ENCODE assay signal across 17 cellular contexts in genomic region chr1:57483954-57484353, GRCh38.
DNase-seq lines count a peak whose midpoint lies in the region; ATAC-seq and TF ChIP-seq lines count a peak whose summit lies in the region.
"Had no signal": no experiment of that assay in that cellular context is flagged by ENCODE, and none has a peak within 500 bp of the region (broad histone marks: within the 10 kb centered on the region; RNA-seq: fewer than 3 reads in every experiment).

No MANE protein-coding gene starts in this region.

- H3K27me3 Mint-ChIP-seq in GM23338 (ENCODE audit: insufficient read depth, low read depth, poor library complexity), result peaks cover 4% of the 10 kb centered on the region
- H3K27me3 Mint-ChIP-seq in effector memory CD8-positive, alpha-beta T cell, result no peaks in the 10 kb centered on the region
- H3K27me3 Mint-ChIP-seq: CD4-positive, CD25-positive, alpha-beta regulatory T cell had no signal

- 0 out of 2 replicates have a peak, but pooled peaks cover 3% of the 10 kb centered on the region for H3K9me2 ChIP-seq in GM23338 (ENCODE audit: insufficient read depth)
- no peaks in the 10 kb centered on the region for H3K9me2 ChIP-seq in Karpas-422 (replicated peaks; ENCODE audit: insufficient read depth, low read length)

- H3K27ac ChIP-seq in GM23338 (ENCODE audit: low read depth) (no peak overlapping the region), Karpas-422 (ENCODE audit: low read length) (no peak overlapping the region), foreskin keratinocyte (no peak overlapping the region)

- no peaks in the 10 kb centered on the region for H3F3A ChIP-seq in GM23338 (replicated peaks; ENCODE audit: low read depth)

- H3K36me3 ChIP-seq in GM23338 (ENCODE audit: insufficient read depth) (no peaks in the 10 kb centered on the region; the same call in 1 of the 2 replicates), Karpas-422 (ENCODE audit: insufficient read depth, low read length) (no peaks in the 10 kb centered on the region)

- H3K79me2 ChIP-seq in GM23338 (replicated peaks; ENCODE audit: insufficient read depth), result no peaks in the 10 kb centered on the region
- no peaks in the 10 kb centered on the region for H3K79me2 ChIP-seq in Karpas-422 (ENCODE audit: low read length)

- TF ChIP-seq CTCF in GM23338 (conservative IDR thresholded peaks at IDR 0.05; ENCODE audit: low read depth in 2 of 2) (no peak), foreskin keratinocyte (conservative IDR thresholded peaks at IDR 0.05) (no peak)

- 0 out of 2 replicates have a peak, but pooled peaks cover 3% of the 10 kb centered on the region for H3K4me1 ChIP-seq in GM23338 (ENCODE audit: insufficient read depth)
- no peaks in the 10 kb centered on the region for H3K4me1 ChIP-seq in Karpas-422 (ENCODE audit: low read length)
- no peaks in the 10 kb centered on the region for H3K4me1 ChIP-seq in foreskin keratinocyte

- no peak overlapping the region for H3K4me2 ChIP-seq in GM23338
- no peak overlapping the region for H3K4me2 ChIP-seq in Karpas-422 (ENCODE audit: low read depth, low read length, poor library complexity, severe bottlenecking)

- H3K9me3 Mint-ChIP-seq in GM23338, result no peaks in the 10 kb centered on the region
- H3K9me3 Mint-ChIP-seq in effector memory CD8-positive, alpha-beta T cell, result peaks cover 2 to 5% of the 10 kb centered on the region in 2 donors

- peaks cover 14% of the 10 kb centered on the region for H3K4me1 Mint-ChIP-seq in GM23338
- H3K4me1 Mint-ChIP-seq in effector memory CD8-positive, alpha-beta T cell (ENCODE audit: low read depth in 2 of 2), result no peaks in the 10 kb centered on the region
- H3K4me1 Mint-ChIP-seq: CD4-positive, CD25-positive, alpha-beta regulatory T cell had no signal

- H3K9ac ChIP-seq in Karpas-422 (ENCODE audit: low read length), result no peak overlapping the region

- no peaks in the 10 kb centered on the region for H3K36me3 Mint-ChIP-seq in GM23338 (ENCODE audit: low read depth)
- H3K36me3 Mint-ChIP-seq in effector memory CD8-positive, alpha-beta T cell (ENCODE audit: insufficient read depth), result no peaks in the 10 kb centered on the region
- H3K36me3 Mint-ChIP-seq: CD4-positive, CD25-positive, alpha-beta regulatory T cell had no signal

- ATAC-seq in GM23338 (no peak), foreskin keratinocyte (peak; percentile 36), GM19467 (IDR thresholded peaks at IDR 0.05; ENCODE audit: unreplicated experiment) (no peak), HG03039 (IDR thresholded peaks at IDR 0.05; ENCODE audit: unreplicated experiment) (no peak)
- ATAC-seq in effector memory CD8-positive, alpha-beta T cell (replicated peaks), result no peak
- ATAC-seq: Right ventricle myocardium inferior had no signal

- H4K20me1 ChIP-seq in GM23338 (replicated peaks; ENCODE audit: insufficient read depth) (no peaks in the 10 kb centered on the region), Karpas-422 (ENCODE audit: insufficient read depth, low read depth, low read length) (no peaks in the 10 kb centered on the region)

- no peak for DNase-seq in GM23338 (ENCODE audit: low spot score)
- peak; percentile 22 for DNase-seq in Karpas-422
- no peak for DNase-seq in foreskin keratinocyte
- no peak for DNase-seq in NCI-H187 treated with DMSO at 0.1 percent for 48 hours (lab: John Stamatoyannopoulos, UW)
- DNase-seq in effector memory CD8-positive, alpha-beta T cell, result no peak
- DNase-seq: CD4-positive, CD25-positive, alpha-beta regulatory T cell; DMS79 treated with DMSO at 0.1 percent for 48 hours; KG1; NCI-H1105; NCI-H146; NCI-H2029 treated with DMSO at 0.1 percent for 48 hours; NCI-H226; NCI-H510A treated with DMSO at 0.1 percent for 48 hours; SW 1271 had no signal

- H3K4me3 Mint-ChIP-seq in GM23338, result no peak overlapping the region
- no peak overlapping the region for H3K4me3 Mint-ChIP-seq in effector memory CD8-positive, alpha-beta T cell
- H3K4me3 Mint-ChIP-seq: CD4-positive, CD25-positive, alpha-beta regulatory T cell had no signal

- H3K9me3 ChIP-seq in Karpas-422 (ENCODE audit: low read length), result no peaks in the 10 kb centered on the region

- no peaks in the 10 kb centered on the region for H3K27me3 ChIP-seq in GM23338 (ENCODE audit: insufficient read depth)
- no peaks in the 10 kb centered on the region for H3K27me3 ChIP-seq in Karpas-422 (ENCODE audit: low read length)
- H3K27me3 ChIP-seq in foreskin keratinocyte, result no peaks in the 10 kb centered on the region

- H3K4me3 ChIP-seq in GM23338 (no peak overlapping the region), Karpas-422 (ENCODE audit: low read length) (no peak overlapping the region)

- H3K27ac Mint-ChIP-seq in GM23338, result peak overlapping the region; percentile 50; the same call in 1 of the 2 replicates
- no peak overlapping the region for H3K27ac Mint-ChIP-seq in effector memory CD8-positive, alpha-beta T cell
- H3K27ac Mint-ChIP-seq: CD4-positive, CD25-positive, alpha-beta regulatory T cell had no signal

- H2AFZ ChIP-seq in GM23338 (peak overlapping the region; percentile 56; the same call in 1 of the 2 replicates), Karpas-422 (ENCODE audit: low read length) (no peak overlapping the region)

TF ChIP-seq in GM23338, 12 proteins besides CTCF, POLR2A, EP300 and RAD21 (continues in another document):
- TF ChIP-seq EZH2 (IDR thresholded peaks at IDR 0.05; ENCODE audit: low read depth, unreplicated experiment), result no peak
- TF ChIP-seq REST (IDR thresholded peaks at IDR 0.05; ENCODE audit: unreplicated experiment), result no peak
- TF ChIP-seq EZH2phosphoT487 (IDR thresholded peaks at IDR 0.05; ENCODE audit: unreplicated experiment), result no peak
- no peak for TF ChIP-seq CREB1 (CRISPR knock-in tag; IDR thresholded peaks at IDR 0.05; ENCODE audit: low read depth)
- no peak for TF ChIP-seq NANOG (IDR thresholded peaks at IDR 0.05; ENCODE audit: borderline replicate concordance)
- TF ChIP-seq, protein P1, sequence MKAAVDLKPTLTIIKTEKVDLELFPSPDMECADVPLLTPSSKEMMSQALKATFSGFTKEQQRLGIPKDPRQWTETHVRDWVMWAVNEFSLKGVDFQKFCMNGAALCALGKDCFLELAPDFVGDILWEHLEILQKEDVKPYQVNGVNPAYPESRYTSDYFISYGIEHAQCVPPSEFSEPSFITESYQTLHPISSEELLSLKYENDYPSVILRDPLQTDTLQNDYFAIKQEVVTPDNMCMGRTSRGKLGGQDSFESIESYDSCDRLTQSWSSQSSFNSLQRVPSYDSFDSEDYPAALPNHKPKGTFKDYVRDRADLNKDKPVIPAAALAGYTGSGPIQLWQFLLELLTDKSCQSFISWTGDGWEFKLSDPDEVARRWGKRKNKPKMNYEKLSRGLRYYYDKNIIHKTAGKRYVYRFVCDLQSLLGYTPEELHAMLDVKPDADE (IDR thresholded peaks at IDR 0.05), result no peak
- TF ChIP-seq JUNB (IDR thresholded peaks at IDR 0.05; ENCODE audit: unreplicated experiment), result no peak
- TF ChIP-seq ZNF114 (CRISPR knock-in tag; IDR thresholded peaks at IDR 0.05), result no peak
- no peak for TF ChIP-seq STAT1 (IDR thresholded peaks at IDR 0.05; ENCODE audit: unreplicated experiment)
- no peak for TF ChIP-seq ZNF331 (CRISPR knock-in tag; IDR thresholded peaks at IDR 0.05; ENCODE audit: low read depth)
